ENCODE assay signal across 1 cellular context in genomic region chr16:2223375-2224182, GRCh38.
TF ChIP-seq lines count a peak whose summit lies in the region.

A gene with protein sequence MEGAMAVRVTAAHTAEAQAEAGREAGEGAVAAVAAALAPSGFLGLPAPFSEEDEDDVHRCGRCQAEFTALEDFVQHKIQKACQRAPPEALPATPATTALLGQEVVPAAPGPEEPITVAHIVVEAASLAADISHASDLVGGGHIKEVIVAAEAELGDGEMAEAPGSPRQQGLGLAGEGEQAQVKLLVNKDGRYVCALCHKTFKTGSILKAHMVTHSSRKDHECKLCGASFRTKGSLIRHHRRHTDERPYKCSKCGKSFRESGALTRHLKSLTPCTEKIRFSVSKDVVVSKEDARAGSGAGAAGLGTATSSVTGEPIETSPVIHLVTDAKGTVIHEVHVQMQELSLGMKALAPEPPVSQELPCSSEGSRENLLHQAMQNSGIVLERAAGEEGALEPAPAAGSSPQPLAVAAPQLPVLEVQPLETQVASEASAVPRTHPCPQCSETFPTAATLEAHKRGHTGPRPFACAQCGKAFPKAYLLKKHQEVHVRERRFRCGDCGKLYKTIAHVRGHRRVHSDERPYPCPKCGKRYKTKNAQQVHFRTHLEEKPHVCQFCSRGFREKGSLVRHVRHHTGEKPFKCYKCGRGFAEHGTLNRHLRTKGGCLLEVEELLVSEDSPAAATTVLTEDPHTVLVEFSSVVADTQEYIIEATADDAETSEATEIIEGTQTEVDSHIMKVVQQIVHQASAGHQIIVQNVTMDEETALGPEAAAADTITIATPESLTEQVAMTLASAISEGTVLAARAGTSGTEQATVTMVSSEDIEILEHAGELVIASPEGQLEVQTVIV (plus strand): TSS chr16:2223591. CDS start chr16:2223614, 23 bp downstream.

TF ChIP-seq in HepG2, 621 proteins besides CTCF, POLR2A, EP300 and RAD21 (continued from another document and continues in another):
- TF ChIP-seq, protein P1, sequence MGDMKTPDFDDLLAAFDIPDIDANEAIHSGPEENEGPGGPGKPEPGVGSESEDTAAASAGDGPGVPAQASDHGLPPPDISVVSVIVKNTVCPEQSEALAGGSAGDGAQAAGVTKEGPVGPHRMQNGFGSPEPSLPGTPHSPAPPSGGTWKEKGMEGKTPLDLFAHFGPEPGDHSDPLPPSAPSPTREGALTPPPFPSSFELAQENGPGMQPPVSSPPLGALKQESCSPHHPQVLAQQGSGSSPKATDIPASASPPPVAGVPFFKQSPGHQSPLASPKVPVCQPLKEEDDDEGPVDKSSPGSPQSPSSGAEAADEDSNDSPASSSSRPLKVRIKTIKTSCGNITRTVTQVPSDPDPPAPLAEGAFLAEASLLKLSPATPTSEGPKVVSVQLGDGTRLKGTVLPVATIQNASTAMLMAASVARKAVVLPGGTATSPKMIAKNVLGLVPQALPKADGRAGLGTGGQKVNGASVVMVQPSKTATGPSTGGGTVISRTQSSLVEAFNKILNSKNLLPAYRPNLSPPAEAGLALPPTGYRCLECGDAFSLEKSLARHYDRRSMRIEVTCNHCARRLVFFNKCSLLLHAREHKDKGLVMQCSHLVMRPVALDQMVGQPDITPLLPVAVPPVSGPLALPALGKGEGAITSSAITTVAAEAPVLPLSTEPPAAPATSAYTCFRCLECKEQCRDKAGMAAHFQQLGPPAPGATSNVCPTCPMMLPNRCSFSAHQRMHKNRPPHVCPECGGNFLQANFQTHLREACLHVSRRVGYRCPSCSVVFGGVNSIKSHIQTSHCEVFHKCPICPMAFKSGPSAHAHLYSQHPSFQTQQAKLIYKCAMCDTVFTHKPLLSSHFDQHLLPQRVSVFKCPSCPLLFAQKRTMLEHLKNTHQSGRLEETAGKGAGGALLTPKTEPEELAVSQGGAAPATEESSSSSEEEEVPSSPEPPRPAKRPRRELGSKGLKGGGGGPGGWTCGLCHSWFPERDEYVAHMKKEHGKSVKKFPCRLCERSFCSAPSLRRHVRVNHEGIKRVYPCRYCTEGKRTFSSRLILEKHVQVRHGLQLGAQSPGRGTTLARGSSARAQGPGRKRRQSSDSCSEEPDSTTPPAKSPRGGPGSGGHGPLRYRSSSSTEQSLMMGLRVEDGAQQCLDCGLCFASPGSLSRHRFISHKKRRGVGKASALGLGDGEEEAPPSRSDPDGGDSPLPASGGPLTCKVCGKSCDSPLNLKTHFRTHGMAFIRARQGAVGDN (CRISPR knock-in tag; IDR thresholded peaks at IDR 0.05) = peak; percentile 94
- TF ChIP-seq, protein P2, sequence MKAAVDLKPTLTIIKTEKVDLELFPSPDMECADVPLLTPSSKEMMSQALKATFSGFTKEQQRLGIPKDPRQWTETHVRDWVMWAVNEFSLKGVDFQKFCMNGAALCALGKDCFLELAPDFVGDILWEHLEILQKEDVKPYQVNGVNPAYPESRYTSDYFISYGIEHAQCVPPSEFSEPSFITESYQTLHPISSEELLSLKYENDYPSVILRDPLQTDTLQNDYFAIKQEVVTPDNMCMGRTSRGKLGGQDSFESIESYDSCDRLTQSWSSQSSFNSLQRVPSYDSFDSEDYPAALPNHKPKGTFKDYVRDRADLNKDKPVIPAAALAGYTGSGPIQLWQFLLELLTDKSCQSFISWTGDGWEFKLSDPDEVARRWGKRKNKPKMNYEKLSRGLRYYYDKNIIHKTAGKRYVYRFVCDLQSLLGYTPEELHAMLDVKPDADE (CRISPR knock-in tag; IDR thresholded peaks at IDR 0.05) = no peak
- TF ChIP-seq PAX8 (CRISPR knock-in tag; IDR thresholded peaks at IDR 0.05; ENCODE audit: borderline replicate concordance) (no peak), ZNF367 (CRISPR knock-in tag; IDR thresholded peaks at IDR 0.05; ENCODE audit: borderline replicate concordance) (0 out of 2 replicates have a peak, but pooled peaks have one; percentile 58), PBX2 (CRISPR knock-in tag; IDR thresholded peaks at IDR 0.05) (peak; percentile 91), ZNF816 (CRISPR knock-in tag; IDR thresholded peaks at IDR 0.05; ENCODE audit: borderline replicate concordance) (no peak), TOPORS (CRISPR knock-in tag; IDR thresholded peaks at IDR 0.05) (peak; percentile 59; the same call in 1 of the 2 replicates), AHDC1 (CRISPR knock-in tag; IDR thresholded peaks at IDR 0.05; ENCODE audit: borderline replicate concordance) (no peak), ZNF605 (CRISPR knock-in tag; IDR thresholded peaks at IDR 0.05) (peak; percentile 76; the same call in 1 of the 2 replicates), FOXO1 (CRISPR knock-in tag; IDR thresholded peaks at IDR 0.05) (peak; percentile 72), NFKBIZ (CRISPR knock-in tag; IDR thresholded peaks at IDR 0.05) (peak; percentile 51; the same call in 1 of the 2 replicates), ZBTB38 (CRISPR knock-in tag; IDR thresholded peaks at IDR 0.05) (peak; percentile 88), NFIC (IDR thresholded peaks at IDR 0.05; ENCODE audit: low read length) (no peak), PCBP1 (IDR thresholded peaks at IDR 0.05; ENCODE audit: borderline replicate concordance, low read depth, low read length) (no peak), JUND (CRISPR knock-in tag; IDR thresholded peaks at IDR 0.05) (no peak), ZNF709 (CRISPR knock-in tag; IDR thresholded peaks at IDR 0.05) (no peak), ZNF776 (CRISPR knock-in tag; IDR thresholded peaks at IDR 0.05) (peak; percentile 88; the same call in 1 of the 2 replicates), ZKSCAN1 (IDR thresholded peaks at IDR 0.05; ENCODE audit: low read length) (no peak), MXD4 (CRISPR knock-in tag; IDR thresholded peaks at IDR 0.05) (peak; percentile 78; the same call in 1 of the 2 replicates), ZNF101 (CRISPR knock-in tag; IDR thresholded peaks at IDR 0.05; ENCODE audit: borderline replicate concordance, low read depth) (no peak), ZKSCAN5 (CRISPR knock-in tag; IDR thresholded peaks at IDR 0.05) (no peak), SOX5 (CRISPR knock-in tag; IDR thresholded peaks at IDR 0.05; ENCODE audit: borderline replicate concordance) (no peak; the same call in 1 of the 2 replicates), PCBP2 (optimal IDR thresholded peaks at IDR 0.05; ENCODE audit: low read depth, low read length, poor library complexity, severe bottlenecking) (no peak), ZFP82 (CRISPR knock-in tag; IDR thresholded peaks at IDR 0.05; ENCODE audit: borderline replicate concordance) (no peak), FIP1L1 (IDR thresholded peaks at IDR 0.05; ENCODE audit: borderline replicate concordance, insufficient read depth, low read depth, low read length) (no peak), ZNF775 (CRISPR knock-in tag; IDR thresholded peaks at IDR 0.05; ENCODE audit: borderline replicate concordance) (no peak), EZH2 (conservative IDR thresholded peaks at IDR 0.05; ENCODE audit: low read depth, low read length) (no peak), ZNF335 (CRISPR knock-in tag; IDR thresholded peaks at IDR 0.05) (no peak), ESRRA (CRISPR knock-in tag; IDR thresholded peaks at IDR 0.05; ENCODE audit: low read depth) (peak; percentile 73; the same call in 1 of the 2 replicates), RBM39 (IDR thresholded peaks at IDR 0.05; ENCODE audit: low read depth, low read length, poor library complexity, severe bottlenecking) (peak; percentile 56), KLF13 (CRISPR knock-in tag; IDR thresholded peaks at IDR 0.05) (no peak), ZNF550 (CRISPR knock-in tag; IDR thresholded peaks at IDR 0.05; ENCODE audit: borderline replicate concordance) (no peak), CENPBD1 (CRISPR knock-in tag; IDR thresholded peaks at IDR 0.05; ENCODE audit: borderline replicate concordance, low read depth) (no peak; the same call in 1 of the 2 replicates), RNF2 (conservative IDR thresholded peaks at IDR 0.05; ENCODE audit: low read depth) (no peak)
- TF ChIP-seq, protein P3, sequence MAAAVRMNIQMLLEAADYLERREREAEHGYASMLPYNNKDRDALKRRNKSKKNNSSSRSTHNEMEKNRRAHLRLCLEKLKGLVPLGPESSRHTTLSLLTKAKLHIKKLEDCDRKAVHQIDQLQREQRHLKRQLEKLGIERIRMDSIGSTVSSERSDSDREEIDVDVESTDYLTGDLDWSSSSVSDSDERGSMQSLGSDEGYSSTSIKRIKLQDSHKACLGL (CRISPR knock-in tag; IDR thresholded peaks at IDR 0.05) = peak; percentile 89
- TF ChIP-seq, protein P4, sequence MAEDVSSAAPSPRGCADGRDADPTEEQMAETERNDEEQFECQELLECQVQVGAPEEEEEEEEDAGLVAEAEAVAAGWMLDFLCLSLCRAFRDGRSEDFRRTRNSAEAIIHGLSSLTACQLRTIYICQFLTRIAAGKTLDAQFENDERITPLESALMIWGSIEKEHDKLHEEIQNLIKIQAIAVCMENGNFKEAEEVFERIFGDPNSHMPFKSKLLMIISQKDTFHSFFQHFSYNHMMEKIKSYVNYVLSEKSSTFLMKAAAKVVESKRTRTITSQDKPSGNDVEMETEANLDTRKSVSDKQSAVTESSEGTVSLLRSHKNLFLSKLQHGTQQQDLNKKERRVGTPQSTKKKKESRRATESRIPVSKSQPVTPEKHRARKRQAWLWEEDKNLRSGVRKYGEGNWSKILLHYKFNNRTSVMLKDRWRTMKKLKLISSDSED (CRISPR knock-in tag; IDR thresholded peaks at IDR 0.05) = no peak
- TF ChIP-seq, protein P5, sequence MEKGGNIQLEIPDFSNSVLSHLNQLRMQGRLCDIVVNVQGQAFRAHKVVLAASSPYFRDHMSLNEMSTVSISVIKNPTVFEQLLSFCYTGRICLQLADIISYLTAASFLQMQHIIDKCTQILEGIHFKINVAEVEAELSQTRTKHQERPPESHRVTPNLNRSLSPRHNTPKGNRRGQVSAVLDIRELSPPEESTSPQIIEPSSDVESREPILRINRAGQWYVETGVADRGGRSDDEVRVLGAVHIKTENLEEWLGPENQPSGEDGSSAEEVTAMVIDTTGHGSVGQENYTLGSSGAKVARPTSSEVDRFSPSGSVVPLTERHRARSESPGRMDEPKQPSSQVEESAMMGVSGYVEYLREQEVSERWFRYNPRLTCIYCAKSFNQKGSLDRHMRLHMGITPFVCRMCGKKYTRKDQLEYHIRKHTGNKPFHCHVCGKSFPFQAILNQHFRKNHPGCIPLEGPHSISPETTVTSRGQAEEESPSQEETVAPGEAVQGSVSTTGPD (CRISPR knock-in tag; IDR thresholded peaks at IDR 0.05) = no peak
- TF ChIP-seq, protein P6, sequence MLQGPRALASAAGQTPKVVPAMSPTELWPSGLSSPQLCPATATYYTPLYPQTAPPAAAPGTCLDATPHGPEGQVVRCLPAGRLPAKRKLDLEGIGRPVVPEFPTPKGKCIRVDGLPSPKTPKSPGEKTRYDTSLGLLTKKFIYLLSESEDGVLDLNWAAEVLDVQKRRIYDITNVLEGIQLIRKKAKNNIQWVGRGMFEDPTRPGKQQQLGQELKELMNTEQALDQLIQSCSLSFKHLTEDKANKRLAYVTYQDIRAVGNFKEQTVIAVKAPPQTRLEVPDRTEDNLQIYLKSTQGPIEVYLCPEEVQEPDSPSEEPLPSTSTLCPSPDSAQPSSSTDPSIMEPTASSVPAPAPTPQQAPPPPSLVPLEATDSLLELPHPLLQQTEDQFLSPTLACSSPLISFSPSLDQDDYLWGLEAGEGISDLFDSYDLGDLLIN (CRISPR knock-in tag; IDR thresholded peaks at IDR 0.05; ENCODE audit: borderline replicate concordance) = 0 out of 2 replicates have a peak, but pooled peaks have one; percentile 71
